ENCODE assay signal across 9 cellular contexts in genomic region chr16:56357291-56357764, GRCh38.
A peak's percentile ranks its signal among the peaks of the same experiment; 100 is the strongest.
DNase-seq lines count a peak whose midpoint lies in the region; ATAC-seq, FAIRE-seq and TF ChIP-seq lines count a peak whose summit lies in the region.
"Had no signal": no experiment of that assay in that cellular context is flagged by ENCODE, and none has a peak within 500 bp of the region (broad histone marks: within the 10 kb centered on the region; RNA-seq: fewer than 3 reads in every experiment).

No MANE protein-coding gene starts in this region.

- ATAC-seq in GM19035 (IDR thresholded peaks at IDR 0.05; ENCODE audit: unreplicated experiment) (peak; percentile 18), GM18868 (IDR thresholded peaks at IDR 0.05; ENCODE audit: unreplicated experiment) (no peak)

- H3K9me3 ChIP-seq in ectodermal cell (ENCODE audit: control insufficient read depth, low read length) (no peaks in the 10 kb centered on the region), muscle layer of duodenum (ENCODE audit: control insufficient read depth in 1 of 2, low read length in 2 of 2) (no peaks in the 10 kb centered on the region)

- TF ChIP-seq CTCF in D721Med (IDR thresholded peaks at IDR 0.05; ENCODE audit: insufficient read depth, missing control alignments), result no peak

- peak; percentile 73 for DNase-seq in RKO (ENCODE audit: low spot score)
- DNase-seq in D721Med (ENCODE audit: insufficient read length, low spot score), result no peak
- no peak for DNase-seq in NCI-H2107 treated with DMSO at 0.1 percent for 48 hours (lab: John Stamatoyannopoulos, UW; ENCODE audit: unreplicated experiment)
- no peak for DNase-seq in stimulated activated CD4-positive, alpha-beta T cell treated with anti-CD3 and anti-CD28 coated beads, Interleukin-2, amount 100 ng/mL, for 48 hours

- WGBS in ectodermal cell, 2 experiments, result 76 to 81% methylated on average over 13 of the region's 13 CpGs

- H3K27me3 ChIP-seq in ectodermal cell (ENCODE audit: control insufficient read depth, insufficient read depth, low read length, poor library complexity, severe bottlenecking) (no peaks in the 10 kb centered on the region), muscle layer of duodenum (ENCODE audit: low read depth, low read length) (no peaks in the 10 kb centered on the region)

- H3K4me3 ChIP-seq in ectodermal cell (ENCODE audit: insufficient read depth, low read depth, low read length) (no peak overlapping the region), muscle layer of duodenum (ENCODE audit: low read depth in 1 of 2, low read length in 2 of 2) (peak overlapping the region; percentile 64 to 76)
- H3K4me3 ChIP-seq: SK-N-MC had no signal

- H3K27ac ChIP-seq in ectodermal cell (ENCODE audit: insufficient read depth, low read depth, low read length, poor library complexity, severe bottlenecking), result peak overlapping the region; percentile 33
- peak overlapping the region; percentile 75 for H3K27ac ChIP-seq in muscle layer of duodenum (ENCODE audit: low read length)
- H3K27ac ChIP-seq: SK-N-MC had no signal

- no peak for FAIRE-seq in D721Med (lab: Jason Lieb, UNC)

- H3K36me3 ChIP-seq in ectodermal cell (ENCODE audit: control insufficient read depth, insufficient read depth, low read length) (no peaks in the 10 kb centered on the region), muscle layer of duodenum (ENCODE audit: control insufficient read depth in 1 of 2, insufficient read depth in 2 of 2, low read length in 2 of 2) (peaks cover 5 to 15% of the 10 kb centered on the region in 2 donors)

- H3K4me1 ChIP-seq in ectodermal cell (ENCODE audit: control insufficient read depth, insufficient read depth, low read length) (peaks cover 29% of the 10 kb centered on the region), muscle layer of duodenum (ENCODE audit: control insufficient read depth in 1 of 2, insufficient read depth in 2 of 2, low read length in 2 of 2) (peaks cover 4 to 8% of the 10 kb centered on the region in 2 donors)
